2 cellular contexts compared by ENCODE assay signal in the genomic region with DNA sequence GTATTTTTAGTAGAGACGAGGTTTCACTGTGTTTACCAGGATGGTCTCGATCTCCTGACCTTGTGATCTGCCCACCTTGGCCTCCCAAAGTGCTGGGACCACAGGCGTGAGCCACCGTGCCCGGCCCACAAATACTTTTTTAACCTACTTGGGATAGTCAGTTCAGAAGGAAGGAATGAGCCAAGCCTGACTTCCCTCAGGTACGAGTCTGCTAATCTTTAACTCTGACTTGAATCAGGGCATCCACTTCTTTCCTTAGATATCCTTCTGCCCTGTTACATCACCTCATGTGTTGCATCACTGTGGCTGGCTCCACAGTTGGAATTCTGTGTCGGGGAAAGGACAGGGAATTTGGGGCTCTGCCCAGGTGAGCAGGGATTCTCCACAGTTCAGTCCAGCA.
A peak's percentile ranks its signal among the peaks of the same experiment; 100 is the strongest.
TF ChIP-seq lines count a peak whose summit lies in the region.

No MANE protein-coding gene starts in this region.

TF ChIP-seq in WTC11, 78 proteins besides CTCF, POLR2A, EP300 and RAD21:
- TF ChIP-seq CREB1 (CRISPR knock-in tag; IDR thresholded peaks at IDR 0.05) (no peak), GABPB1 (CRISPR knock-in tag; IDR thresholded peaks at IDR 0.05) (peak; percentile 99)

TF ChIP-seq in HepG2, 621 proteins besides CTCF, POLR2A, EP300 and RAD21 (continues in another document):
- TF ChIP-seq ZNF354B (CRISPR knock-in tag; IDR thresholded peaks at IDR 0.05), result no peak
- TF ChIP-seq PHF21A (CRISPR knock-in tag; IDR thresholded peaks at IDR 0.05), result peak; percentile 74; the same call in 1 of the 2 replicates
- TF ChIP-seq CREM (IDR thresholded peaks at IDR 0.05), result peak; percentile 57; the same call in 1 of the 2 replicates
- no peak for TF ChIP-seq CREM (CRISPR knock-in tag; IDR thresholded peaks at IDR 0.05)
- no peak for TF ChIP-seq EEA1 (CRISPR knock-in tag; IDR thresholded peaks at IDR 0.05; ENCODE audit: borderline replicate concordance)
- peak; percentile 28 for TF ChIP-seq ZMYM3 (CRISPR knock-in tag; IDR thresholded peaks at IDR 0.05)
- TF ChIP-seq, protein P1, sequence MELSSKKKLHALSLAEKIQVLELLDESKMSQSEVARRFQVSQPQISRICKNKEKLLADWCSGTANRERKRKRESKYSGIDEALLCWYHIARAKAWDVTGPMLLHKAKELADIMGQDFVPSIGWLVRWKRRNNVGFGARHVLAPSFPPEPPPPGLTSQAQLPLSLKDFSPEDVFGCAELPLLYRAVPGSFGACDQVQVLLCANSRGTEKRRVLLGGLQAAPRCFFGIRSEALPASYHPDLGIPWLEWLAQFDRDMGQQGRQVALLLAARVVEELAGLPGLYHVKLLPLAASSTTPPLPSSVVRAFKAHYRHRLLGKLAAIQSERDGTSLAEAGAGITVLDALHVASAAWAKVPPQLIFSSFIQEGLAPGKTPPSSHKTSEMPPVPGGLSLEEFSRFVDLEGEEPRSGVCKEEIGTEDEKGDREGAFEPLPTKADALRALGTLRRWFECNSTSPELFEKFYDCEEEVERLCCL (CRISPR knock-in tag; IDR thresholded peaks at IDR 0.05; ENCODE audit: borderline replicate concordance), result no peak
- 0 out of 2 replicates have a peak, but pooled peaks have one; percentile 22 for TF ChIP-seq ESRRA (CRISPR knock-in tag; IDR thresholded peaks at IDR 0.05; ENCODE audit: low read depth)
- no peak for TF ChIP-seq ZNF468 (CRISPR knock-in tag; IDR thresholded peaks at IDR 0.05)
- TF ChIP-seq ZNF549 (CRISPR knock-in tag; IDR thresholded peaks at IDR 0.05), result no peak
- no peak for TF ChIP-seq HOXA7 (CRISPR knock-in tag; IDR thresholded peaks at IDR 0.05)
- peak; percentile 88 for TF ChIP-seq ZNF124 (CRISPR knock-in tag; IDR thresholded peaks at IDR 0.05)
- TF ChIP-seq MIER2 (CRISPR knock-in tag; IDR thresholded peaks at IDR 0.05), result peak; percentile 50; the same call in 1 of the 2 replicates
- TF ChIP-seq ZNF251 (CRISPR knock-in tag; IDR thresholded peaks at IDR 0.05), result no peak
- no peak for TF ChIP-seq CENPX (CRISPR knock-in tag; IDR thresholded peaks at IDR 0.05)
- no peak for TF ChIP-seq ZNF564 (CRISPR knock-in tag; IDR thresholded peaks at IDR 0.05)
- no peak for TF ChIP-seq ZNF253 (CRISPR knock-in tag; IDR thresholded peaks at IDR 0.05; ENCODE audit: borderline replicate concordance)
- no peak for TF ChIP-seq PLRG1 (conservative IDR thresholded peaks at IDR 0.05)
- TF ChIP-seq ZSCAN22 (CRISPR knock-in tag; IDR thresholded peaks at IDR 0.05), result no peak
- peak; percentile 72; the same call in 1 of the 2 replicates for TF ChIP-seq JUND (CRISPR knock-in tag; IDR thresholded peaks at IDR 0.05)
- TF ChIP-seq TARDBP (CRISPR knock-in tag; IDR thresholded peaks at IDR 0.05), result peak; percentile 81
- TF ChIP-seq ZNF3 (CRISPR knock-in tag; IDR thresholded peaks at IDR 0.05), result no peak
- TF ChIP-seq YEATS2 (CRISPR knock-in tag; IDR thresholded peaks at IDR 0.05; ENCODE audit: borderline replicate concordance), result peak; percentile 52; the same call in 1 of the 2 replicates
- peak; percentile 31; the same call in 1 of the 2 replicates for TF ChIP-seq MIXL1 (CRISPR knock-in tag; IDR thresholded peaks at IDR 0.05)
- TF ChIP-seq NFYC (CRISPR knock-in tag; IDR thresholded peaks at IDR 0.05), result peak; percentile 23; the same call in 1 of the 2 replicates
- TF ChIP-seq NR3C1 (CRISPR knock-in tag; IDR thresholded peaks at IDR 0.05), result no peak
- no peak for TF ChIP-seq ZNF703 (CRISPR knock-in tag; IDR thresholded peaks at IDR 0.05; ENCODE audit: borderline replicate concordance)
- no peak for TF ChIP-seq ZNF136 (CRISPR knock-in tag; IDR thresholded peaks at IDR 0.05; ENCODE audit: low read depth)
- TF ChIP-seq ZNF276 (CRISPR knock-in tag; IDR thresholded peaks at IDR 0.05; ENCODE audit: low read depth), result no peak
- TF ChIP-seq HNRNPL (IDR thresholded peaks at IDR 0.05; ENCODE audit: low read depth, low read length), result no peak
- TF ChIP-seq THAP8 (CRISPR knock-in tag; IDR thresholded peaks at IDR 0.05; ENCODE audit: borderline replicate concordance), result no peak
- no peak; the same call in 1 of the 2 replicates for TF ChIP-seq ZFP91 (CRISPR knock-in tag; IDR thresholded peaks at IDR 0.05; ENCODE audit: borderline replicate concordance)
- TF ChIP-seq ISL2 (CRISPR knock-in tag; IDR thresholded peaks at IDR 0.05), result peak; percentile 85
- no peak for TF ChIP-seq ZNF776 (CRISPR knock-in tag; IDR thresholded peaks at IDR 0.05)
- peak; percentile 28; the same call in 1 of the 2 replicates for TF ChIP-seq ZNF121 (CRISPR knock-in tag; IDR thresholded peaks at IDR 0.05)
- TF ChIP-seq ZNF546 (CRISPR knock-in tag; conservative IDR thresholded peaks at IDR 0.05), result no peak
- no peak for TF ChIP-seq ZNF737 (CRISPR knock-in tag; IDR thresholded peaks at IDR 0.05; ENCODE audit: borderline replicate concordance)
- TF ChIP-seq NPAS2 (CRISPR knock-in tag; IDR thresholded peaks at IDR 0.05; ENCODE audit: borderline replicate concordance), result no peak
- no peak for TF ChIP-seq ZNF619 (CRISPR knock-in tag; IDR thresholded peaks at IDR 0.05)
- no peak for TF ChIP-seq HMGXB4 (CRISPR knock-in tag; IDR thresholded peaks at IDR 0.05; ENCODE audit: borderline replicate concordance in 1 of 2, low read depth in 1 of 2)
- peak; percentile 49 for TF ChIP-seq AHDC1 (CRISPR knock-in tag; IDR thresholded peaks at IDR 0.05; ENCODE audit: borderline replicate concordance)
- TF ChIP-seq GPN1 (CRISPR knock-in tag; IDR thresholded peaks at IDR 0.05; ENCODE audit: borderline replicate concordance), result no peak
- no peak for TF ChIP-seq BHLHE40 (IDR thresholded peaks at IDR 0.05; ENCODE audit: low read length)
- TF ChIP-seq ZSCAN9 (CRISPR knock-in tag; IDR thresholded peaks at IDR 0.05; ENCODE audit: borderline replicate concordance), result peak; percentile 81; the same call in 1 of the 2 replicates
- TF ChIP-seq ZNF883 (CRISPR knock-in tag; IDR thresholded peaks at IDR 0.05; ENCODE audit: not compliant biosample characterization), result no peak
- peak; percentile 59 for TF ChIP-seq DMAP1 (CRISPR knock-in tag; IDR thresholded peaks at IDR 0.05)
- TF ChIP-seq ZNF446 (CRISPR knock-in tag; IDR thresholded peaks at IDR 0.05), result no peak
- 0 out of 2 replicates have a peak, but pooled peaks have one; percentile 40 for TF ChIP-seq KDM4B (CRISPR knock-in tag; IDR thresholded peaks at IDR 0.05)
- TF ChIP-seq NFKBIZ (CRISPR knock-in tag; IDR thresholded peaks at IDR 0.05), result peak; percentile 90
- TF ChIP-seq ATAD3A (CRISPR knock-in tag; IDR thresholded peaks at IDR 0.05), result no peak
- no peak for TF ChIP-seq ZUFSP (CRISPR knock-in tag; IDR thresholded peaks at IDR 0.05; ENCODE audit: borderline replicate concordance)
- TF ChIP-seq ATRX (CRISPR knock-in tag; IDR thresholded peaks at IDR 0.05; ENCODE audit: borderline replicate concordance), result no peak
- TF ChIP-seq KDM3A (CRISPR knock-in tag; IDR thresholded peaks at IDR 0.05; ENCODE audit: low read depth), result peak; percentile 91; the same call in 1 of the 2 replicates
